Comparison of ENCODE assay signal across 10 cellular contexts in genomic region chr6:90008189-90008907, GRCh38.
DNase-seq lines count a peak whose midpoint lies in the region; ATAC-seq and FAIRE-seq lines count a peak whose summit lies in the region.
"Had no signal": no experiment of that assay in that cellular context is flagged by ENCODE, and none has a peak within 500 bp of the region (broad histone marks: within the 10 kb centered on the region; RNA-seq: fewer than 3 reads in every experiment).

No MANE protein-coding gene starts in this region.

- H3K4me3 Mint-ChIP-seq in activated naive CD4-positive, alpha-beta T cell treated with anti-CD3 and anti-CD28 coated beads for 36 hours, result no peak overlapping the region
- peak overlapping the region; percentile 46 to 64 for H3K4me3 Mint-ChIP-seq in activated T-cell treated with anti-CD3 and anti-CD28 coated beads, Interleukin-2, amount 50 U/mL, for 72 hours
- peak overlapping the region; percentile 26 to 34 for H3K4me3 Mint-ChIP-seq in stimulated activated naive B cell treated with anti-CD40 and anti-IgM and Interleukin-4, amounts not matched to agents 10 μg/mL and 1 μg/mL and 100 μg/mL, for 72 hours

- intact Hi-C loops in activated naive CD4-positive, alpha-beta T cell treated with anti-CD3 and anti-CD28 coated beads for 36 hours (cut with micrococcal nuclease), result loop anchor here (1.0 to 5.0 kb wide), 14 partner anchors 15 to 458 kb away; no protein-coding TSS in a partner anchor

- peaks cover 39% of the 10 kb centered on the region for H3K36me3 Mint-ChIP-seq in activated naive CD4-positive, alpha-beta T cell treated with anti-CD3 and anti-CD28 coated beads for 36 hours (ENCODE audit: low read depth)
- H3K36me3 Mint-ChIP-seq in activated T-cell treated with anti-CD3 and anti-CD28 coated beads, Interleukin-2, amount 50 U/mL, for 72 hours (ENCODE audit: insufficient read depth in 2 of 2), result peaks cover 8 to 40% of the 10 kb centered on the region in 2 donors
- peaks cover 45 to 56% of the 10 kb centered on the region in 2 donors for H3K36me3 Mint-ChIP-seq in stimulated activated naive B cell treated with anti-CD40 and anti-IgM and Interleukin-4, amounts not matched to agents 10 μg/mL and 1 μg/mL and 100 μg/mL, for 72 hours

- H3K27me3 Mint-ChIP-seq in activated naive CD4-positive, alpha-beta T cell treated with anti-CD3 and anti-CD28 coated beads for 36 hours (ENCODE audit: low read depth), result no peaks in the 10 kb centered on the region
- no peaks in the 10 kb centered on the region for H3K27me3 Mint-ChIP-seq in activated T-cell treated with anti-CD3 and anti-CD28 coated beads, Interleukin-2, amount 50 U/mL, for 72 hours (ENCODE audit: low read depth)
- no peaks in the 10 kb centered on the region for H3K27me3 Mint-ChIP-seq in stimulated activated naive B cell treated with anti-CD40 and anti-IgM and Interleukin-4, amounts not matched to agents 10 μg/mL and 1 μg/mL and 100 μg/mL, for 72 hours

- H3K9me3 Mint-ChIP-seq in activated naive CD4-positive, alpha-beta T cell treated with anti-CD3 and anti-CD28 coated beads for 36 hours, result no peaks in the 10 kb centered on the region
- H3K9me3 Mint-ChIP-seq in activated T-cell treated with anti-CD3 and anti-CD28 coated beads, Interleukin-2, amount 50 U/mL, for 72 hours, result no peaks in the 10 kb centered on the region
- peaks cover 0 to 3% of the 10 kb centered on the region in 2 donors for H3K9me3 Mint-ChIP-seq in stimulated activated naive B cell treated with anti-CD40 and anti-IgM and Interleukin-4, amounts not matched to agents 10 μg/mL and 1 μg/mL and 100 μg/mL, for 72 hours

- H3K4me1 Mint-ChIP-seq in activated naive CD4-positive, alpha-beta T cell treated with anti-CD3 and anti-CD28 coated beads for 36 hours (ENCODE audit: low read depth), result peaks cover 53% of the 10 kb centered on the region
- peaks cover 38% of the 10 kb centered on the region for H3K4me1 Mint-ChIP-seq in activated T-cell treated with anti-CD3 and anti-CD28 coated beads, Interleukin-2, amount 50 U/mL, for 72 hours (ENCODE audit: low read depth)
- peaks cover 23 to 53% of the 10 kb centered on the region in 2 donors for H3K4me1 Mint-ChIP-seq in stimulated activated naive B cell treated with anti-CD40 and anti-IgM and Interleukin-4, amounts not matched to agents 10 μg/mL and 1 μg/mL and 100 μg/mL, for 72 hours

- H3K27ac Mint-ChIP-seq in activated naive CD4-positive, alpha-beta T cell treated with anti-CD3 and anti-CD28 coated beads for 36 hours, result peak overlapping the region; percentile 91
- peak overlapping the region; percentile 97 for H3K27ac Mint-ChIP-seq in activated T-cell treated with anti-CD3 and anti-CD28 coated beads, Interleukin-2, amount 50 U/mL, for 72 hours
- H3K27ac Mint-ChIP-seq in stimulated activated naive B cell treated with anti-CD40 and anti-IgM and Interleukin-4, amounts not matched to agents 10 μg/mL and 1 μg/mL and 100 μg/mL, for 72 hours, result peak overlapping the region; percentile 81

- peak; percentile 56 for DNase-seq in activated naive CD4-positive, alpha-beta T cell treated with anti-CD3 and anti-CD28 coated beads for 36 hours
- DNase-seq in activated naive CD4-positive, alpha-beta T cell (lab: John Stamatoyannopoulos, UW), result no peak
- DNase-seq in activated T-cell treated with anti-CD3 and anti-CD28 coated beads, Interleukin-2, amount 50 U/mL, for 72 hours, result peak; percentile 40 to 45
- peak; percentile 24 for DNase-seq in stimulated activated naive B cell treated with anti-CD40 and anti-IgM and Interleukin-4, amounts not matched to agents 10 μg/mL and 1 μg/mL and 100 μg/mL, for 72 hours
- DNase-seq in NCI-H774 (lab: John Stamatoyannopoulos, UW) (no peak), H4 (ENCODE audit: low spot score) (no peak), RCC 7860 (ENCODE audit: low spot score) (no peak)
- DNase-seq: NCI-H1417 treated with DMSO at 0.1 percent for 48 hours, SJCRH30 had no signal

- peak; percentile 79 for ATAC-seq in HG02973 (IDR thresholded peaks at IDR 0.05; ENCODE audit: unreplicated experiment)
- peak; percentile 87 for ATAC-seq in activated T-cell treated with anti-CD3 and anti-CD28 coated beads, Interleukin-2, amount 50 U/mL, for 72 hours (replicated peaks in 1 of 2)
- peak; percentile 88 to 89 for ATAC-seq in stimulated activated naive B cell treated with anti-CD40 and anti-IgM and Interleukin-4, amounts not matched to agents 10 μg/mL and 1 μg/mL and 100 μg/mL, for 72 hours (replicated peaks)

- CTCF ChIA-PET in activated naive CD4-positive, alpha-beta T cell treated with anti-CD3 and anti-CD28 coated beads for 36 hours (lab: Charles Lee), result interaction anchor here (0.9 to 1.2 kb wide), 4 partner anchors 68 to 177 kb away, joined by 3 to 4 read pairs (median 3); no protein-coding TSS in a partner anchor

- FAIRE-seq in RCC 7860 (lab: Jason Lieb, UNC), result no peak

Comparison
In these comparisons a context has a peak if more than half of its experiments do, and no peak if none do; other contexts are left out.
1. DNase-seq: peak in activated naive CD4-positive, alpha-beta T cell treated with anti-CD3 and anti-CD28 coated beads for 36 hours (single experiment), activated T-cell treated with anti-CD3 and anti-CD28 coated beads, Interleukin-2, amount 50 U/mL, for 72 hours (2 of 2) and stimulated activated naive B cell treated with anti-CD40 and anti-IgM and Interleukin-4, amounts not matched to agents 10 μg/mL and 1 μg/mL and 100 μg/mL, for 72 hours (single experiment); none in activated naive CD4-positive, alpha-beta T cell (0 of 4), NCI-H774 (single experiment), H4 (single experiment) and RCC 7860 (single experiment).
2. Peak in every context shown above with its lines, with median percentiles within 50 percentile points of each other: H3K27ac Mint-ChIP-seq and ATAC-seq.